In the genomic region with DNA sequence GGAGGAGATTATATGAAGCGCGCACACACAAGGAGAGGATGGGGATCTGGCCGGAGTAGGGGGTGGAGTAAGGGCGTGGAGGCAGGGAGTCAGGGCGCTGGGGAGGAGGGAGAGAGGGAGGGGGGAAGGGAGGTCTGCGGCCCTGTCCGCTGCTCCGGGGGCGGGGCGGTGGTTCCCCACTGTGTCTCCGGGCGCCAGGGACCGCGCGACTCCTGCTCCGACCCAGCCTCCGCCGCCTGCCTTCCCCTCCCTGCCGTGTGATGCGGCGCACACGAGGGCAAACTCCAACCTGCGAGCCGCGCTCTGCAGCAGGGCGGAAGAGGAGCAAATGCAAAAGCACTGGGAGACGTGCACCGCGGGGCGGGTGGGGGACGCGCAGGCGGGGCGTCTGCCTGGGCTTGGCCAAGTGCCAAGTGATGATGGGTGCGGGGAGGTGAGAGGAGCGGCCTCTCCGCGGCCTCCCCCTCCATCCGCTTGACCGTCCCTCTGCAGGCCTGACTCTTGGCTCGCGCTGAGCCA, we compare ENCODE assay signal across 8 cellular contexts. TPM values are rescaled to one million over a fixed set of nuclear protein-coding genes. Genes with fewer than 3 reads are reported as not detected.
DNase-seq lines count a peak whose midpoint lies in the region; TF ChIP-seq lines count a peak whose summit lies in the region.

A gene with protein sequence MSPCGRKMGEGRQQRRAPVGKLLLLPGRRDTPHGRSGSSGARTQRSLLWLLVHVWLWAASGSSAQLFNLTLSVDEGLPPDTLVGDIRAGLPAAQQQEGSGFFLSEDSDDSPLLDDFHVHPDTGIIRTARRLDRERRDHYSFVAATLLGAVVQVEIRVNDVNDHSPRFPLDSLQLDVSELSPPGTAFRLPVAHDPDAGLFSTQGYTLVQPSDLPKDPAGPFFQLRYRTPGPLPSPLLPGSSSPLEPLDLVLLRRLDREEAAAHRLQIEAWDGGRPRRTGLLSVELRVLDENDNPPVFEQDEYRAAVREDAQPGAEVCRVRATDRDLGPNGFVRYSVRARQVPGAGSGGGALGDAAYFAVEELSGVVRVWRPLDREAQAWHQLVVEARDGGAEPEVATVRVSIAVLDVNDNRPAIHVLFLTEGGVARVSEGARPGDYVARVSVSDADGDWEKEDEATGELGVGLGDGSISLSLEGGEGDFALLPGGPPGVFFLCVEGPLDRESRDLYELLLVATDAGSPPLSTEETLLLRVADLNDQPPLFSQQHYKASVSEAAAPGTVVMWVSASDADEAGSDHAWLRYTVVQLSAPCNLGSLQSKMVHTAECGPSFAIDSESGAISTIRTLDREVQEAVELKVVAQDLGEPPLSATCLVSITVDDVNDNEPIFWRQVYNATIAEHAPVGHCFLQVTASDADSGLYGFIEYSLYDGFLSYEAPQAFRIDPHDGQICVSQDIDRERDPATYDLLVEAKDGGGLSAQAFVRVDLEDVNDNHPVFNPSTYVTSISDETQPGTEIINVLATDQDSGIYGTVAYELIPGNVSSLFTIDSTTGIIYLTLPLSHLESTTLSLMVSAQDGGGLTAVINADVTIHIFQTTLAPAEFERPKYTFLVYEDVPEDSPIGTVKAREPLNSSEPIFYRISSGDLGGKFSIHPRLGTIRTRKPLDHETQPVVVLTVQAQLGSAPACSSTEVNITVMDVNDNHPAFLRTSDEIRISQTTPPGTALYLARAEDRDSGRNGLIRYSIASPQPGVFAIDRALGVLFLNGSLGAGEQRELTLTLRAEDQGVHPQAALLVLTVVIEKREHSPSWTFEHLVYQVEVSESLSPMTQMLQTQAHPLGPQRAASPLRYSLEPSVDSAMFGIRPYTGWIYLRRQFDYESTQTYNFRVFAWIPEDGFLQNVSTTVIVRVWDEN (N-terminal part only) (minus strand): TSS at position 69 of the 519 bp plus-strand sequence. CDS start 444 bp downstream, outside the sequence.

- H3K27me3 ChIP-seq in HUES6 (ENCODE audit: control insufficient read depth, insufficient read depth, low read length): peaks cover 77% of the 10 kb centered on the region
- H3K27me3 ChIP-seq in left ventricle myocardium inferior (ENCODE audit: low read depth): peaks cover 96% of the 10 kb centered on the region

- peak; percentile 21 for DNase-seq in DMS 273 (lab: John Stamatoyannopoulos, UW; ENCODE audit: unreplicated experiment)
- no peak for DNase-seq in DMS 273 treated with DMSO at 0.1 percent for 48 hours (lab: John Stamatoyannopoulos, UW)
- peak; percentile 64 for DNase-seq in GM20000 (ENCODE audit: low spot score)
- DNase-seq in activated T-cell treated with anti-CD3 and anti-CD28 coated beads, Interleukin-2, amount 50 U/mL, for 48 hours: peak; percentile 24 to 42
- DNase-seq in left ventricle myocardium inferior: peak; percentile 18
- DNase-seq in skeletal muscle cell (ENCODE audit: low read depth): no peak
- no peak for DNase-seq in CD1c-positive myeloid dendritic cell (ENCODE audit: extremely low spot score)

- TF ChIP-seq CTCF in GM20000 (IDR thresholded peaks at IDR 0.05; ENCODE audit: extremely low read depth, missing control alignments) (no peak), left ventricle myocardium inferior (IDR thresholded peaks at IDR 0.05; ENCODE audit: borderline replicate concordance) (no peak)

- H3K36me3 ChIP-seq in HUES6 (ENCODE audit: control insufficient read depth, insufficient read depth, low read length): no peaks in the 10 kb centered on the region
- H3K36me3 ChIP-seq in left ventricle myocardium inferior: no peaks in the 10 kb centered on the region

- peak within 1 kb of the TSS; percentile 59 for H3K4me3 ChIP-seq in HUES6 (ENCODE audit: low read depth, low read length)
- peak within 1 kb of the TSS; percentile 58 for H3K4me3 ChIP-seq in left ventricle myocardium inferior
- H3K4me3 ChIP-seq in skeletal muscle cell (ENCODE audit: low read depth, low read length): peak within 1 kb of the TSS; percentile 34

- intact Hi-C loops in left ventricle myocardium inferior (cut with micrococcal nuclease): no loop called here

- H3K9ac ChIP-seq in HUES6 (ENCODE audit: low read length): no peak within 1 kb of the TSS

- H3K9me3 ChIP-seq in HUES6 (ENCODE audit: control insufficient read depth, insufficient read depth, low read depth, low read length) (no peaks in the 10 kb centered on the region), left ventricle myocardium inferior (replicated peaks) (no peaks in the 10 kb centered on the region)

- no peaks in the 10 kb centered on the region for H3K4me1 ChIP-seq in HUES6 (ENCODE audit: control insufficient read depth, insufficient read depth, low read length)
- H3K4me1 ChIP-seq in left ventricle myocardium inferior: peaks cover 23% of the 10 kb centered on the region

- H3K27ac ChIP-seq in HUES6 (ENCODE audit: low read depth, low read length) (no peak within 1 kb of the TSS), left ventricle myocardium inferior (replicated peaks) (no peak within 1 kb of the TSS)

RNA-seq across cellular contexts. Expression of the gene that starts here (rescaled TPM):
- not detected for total RNA-seq in left ventricle myocardium inferior

Comparison
In these comparisons a context has a peak if more than half of its experiments do, and no peak if none do; other contexts are left out.
1. DNase-seq: peak in DMS 273 (single experiment), GM20000 (single experiment) and activated T-cell treated with anti-CD3 and anti-CD28 coated beads, Interleukin-2, amount 50 U/mL, for 48 hours (2 of 2); none in DMS 273 treated with DMSO at 0.1 percent for 48 hours (single experiment), skeletal muscle cell (single experiment) and CD1c-positive myeloid dendritic cell (single experiment).
2. Peak in DNase-seq and H3K4me3 ChIP-seq in left ventricle myocardium inferior; RNA of the gene not detected or under 1 TPM.
3. Peak in every context shown above with its lines, with median percentiles within 50 percentile points of each other: H3K4me3 ChIP-seq.